In genomic region chr9:84755375-84755774, GRCh38 we compare ENCODE assay signal across 13 cellular contexts.
"Had no signal": no experiment of that assay in that cellular context is flagged by ENCODE, and none has a peak within 500 bp of the region (broad histone marks: within the 10 kb centered on the region; RNA-seq: fewer than 3 reads in every experiment).

No MANE protein-coding gene starts in this region.

- H3K27ac Mint-ChIP-seq: activated CD8-positive, alpha-beta T cell treated with anti-CD3 and anti-CD28 coated beads for 36 hours; nephron progenitor cell had no signal

- H3K36me3 ChIP-seq: gastroesophageal sphincter, suprapubic skin had no signal

- H2AFZ ChIP-seq: hepatocyte had no signal

- H3K9me3 Mint-ChIP-seq: activated CD8-positive, alpha-beta T cell treated with anti-CD3 and anti-CD28 coated beads for 36 hours; nephron progenitor cell had no signal

- ATAC-seq: activated CD8-positive, alpha-beta T cell treated with anti-CD3 and anti-CD28 coated beads for 36 hours; gastroesophageal sphincter; left ventricle myocardium superior; psoas muscle had no signal

- H3K4me3 ChIP-seq: gastroesophageal sphincter, hepatocyte, psoas muscle, suprapubic skin had no signal

- H3K27ac ChIP-seq: gastroesophageal sphincter, hepatocyte, psoas muscle, suprapubic skin had no signal

- DNase-seq: activated CD8-positive, alpha-beta memory T cell treated with anti-CD3 and anti-CD28 coated beads, Interleukin-2, amount 50 U/mL, for 4 hours; activated CD8-positive, alpha-beta T cell treated with anti-CD3 and anti-CD28 coated beads for 36 hours; activated naive CD4-positive, alpha-beta T cell treated with anti-CD3 and anti-CD28 coated beads, Interleukin-2, amount 50 U/mL, for 16 hours; effector CD8-positive, alpha-beta T cell; kidney; left ventricle myocardium superior; mesendoderm; nephron progenitor cell; psoas muscle; stimulated activated naive CD4-positive, alpha-beta T cell treated with Interleukin-2 at 50 U/mL for 16 hours had no signal

- H3K4me2 ChIP-seq: hepatocyte had no signal

- H3K4me1 ChIP-seq: psoas muscle had no signal

- H3K9me3 ChIP-seq: gastroesophageal sphincter, psoas muscle, suprapubic skin had no signal

- H3K27me3 ChIP-seq: gastroesophageal sphincter, hepatocyte, suprapubic skin had no signal

- H3K4me3 Mint-ChIP-seq: activated CD8-positive, alpha-beta T cell treated with anti-CD3 and anti-CD28 coated beads for 36 hours; nephron progenitor cell had no signal

- H3K4me1 Mint-ChIP-seq: nephron progenitor cell had no signal
